8 cellular contexts compared by ENCODE assay signal in the genomic region with DNA sequence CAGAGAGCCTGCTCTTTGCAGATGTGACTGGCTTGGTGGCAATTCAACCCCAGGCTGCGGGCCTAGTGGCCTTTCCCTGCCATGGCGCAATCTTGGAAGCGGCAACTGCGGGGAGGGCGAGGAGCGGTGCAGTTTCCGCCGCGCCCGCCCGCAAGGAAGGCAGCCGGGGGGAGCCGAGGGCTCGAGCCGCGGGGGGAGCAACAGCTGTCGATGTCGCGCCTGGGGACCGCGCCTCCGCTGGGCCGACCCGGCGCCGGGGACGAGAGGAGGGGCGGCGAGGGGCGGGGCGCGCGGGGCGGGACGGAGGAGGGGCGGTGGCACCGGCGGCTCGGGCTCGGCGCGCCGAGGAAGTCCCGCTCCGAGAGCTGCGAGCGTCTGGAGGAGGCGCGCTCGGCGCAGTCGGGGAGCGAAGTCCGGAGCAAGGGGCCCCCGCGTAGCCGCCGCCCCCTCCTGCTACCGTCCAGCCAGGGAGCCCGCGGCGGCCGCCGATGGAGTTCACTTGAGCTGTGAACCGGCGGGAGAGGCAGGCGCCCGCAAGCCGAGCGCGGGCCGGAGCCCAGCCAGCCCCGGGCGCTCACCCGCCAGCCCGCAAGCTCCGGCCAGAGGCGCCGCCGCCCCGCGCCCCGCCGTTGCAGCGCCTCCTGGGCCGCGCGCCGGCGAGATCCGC.
A peak's percentile ranks its signal among the peaks of the same experiment; 100 is the strongest.
DNase-seq lines count a peak whose midpoint lies in the region; ATAC-seq and TF ChIP-seq lines count a peak whose summit lies in the region.

No MANE protein-coding gene starts in this region.

- H3K36me3 Mint-ChIP-seq in Calu3 (ENCODE audit: insufficient read depth, unreplicated experiment): no peaks in the 10 kb centered on the region

- H3K4me1 ChIP-seq in KMS-11 (ENCODE audit: low read depth, poor library complexity, severe bottlenecking) (peaks cover 22% of the 10 kb centered on the region), SK-N-SH (ENCODE audit: control insufficient read depth in 1 of 2, insufficient read depth in 2 of 2, low read depth in 1 of 2, low read length in 1 of 2) (peaks cover 9 to 30% of the 10 kb centered on the region in 2 experiments; a peak in 3 of 4 replicates), skeletal muscle tissue (ENCODE audit: control insufficient read depth in 3 of 3, insufficient read depth in 3 of 3, low read length in 3 of 3) (peaks cover 20 to 24% (median 23%) of the 10 kb centered on the region in 3 donors)

- CTCF ChIA-PET in Calu3 (lab: Charles Lee): no interaction called here
- CTCF ChIA-PET in SK-N-SH (lab: Yijun Ruan, JAX): interaction anchor here (0.9 to 9.3 kb wide), 9 partner anchors 8 to 650 kb away, joined by 3 to 119 read pairs (median 6); no protein-coding TSS in a partner anchor

- H3K79me2 ChIP-seq in KMS-11 (ENCODE audit: insufficient read depth, low read depth) (peaks cover 42% of the 10 kb centered on the region), SK-N-SH (ENCODE audit: insufficient read depth) (peaks cover 42% of the 10 kb centered on the region)

- no peak for TF ChIP-seq RAD21 in SK-N-SH (IDR thresholded peaks at IDR 0.05; ENCODE audit: low read length)

- no TSS peak for BruUV-seq in Calu3 (replicated peaks; lab: Mats Ljungman, UMichigan)

- H3K4me3 ChIP-seq in KMS-11 (IDR thresholded peaks at IDR 0.05; ENCODE audit: insufficient read depth, low read depth, low read length) (no peak overlapping the region), SK-N-SH (ENCODE audit: low read depth in 2 of 2, low read length in 1 of 2) (peak overlapping the region; percentile 79 to 97), astrocyte of the cerebellum (ENCODE audit: low read depth, low read length) (peak overlapping the region; percentile 93), iPS-11a (ENCODE audit: low read depth, low read length) (peak overlapping the region; percentile 84), skeletal muscle tissue (ENCODE audit: low read length in 3 of 3) (peak overlapping the region; percentile 46 to 84 (median 67))

- intact Hi-C loops in Calu3 (cut with micrococcal nuclease; ENCODE audit: unreplicated experiment): no loop called here

- H3K27ac ChIP-seq in KMS-11 (peak overlapping the region; percentile 51), SK-N-SH (ENCODE audit: low read depth in 2 of 2, low read length in 1 of 2) (peak overlapping the region in 1 of 2 experiments; percentile 87; a peak in 2 of 4 replicates), skeletal muscle tissue (ENCODE audit: low read depth, low read length) (peak overlapping the region; percentile 90)

- H3K9me3 Mint-ChIP-seq in Calu3 (ENCODE audit: low read depth, unreplicated experiment): no peaks in the 10 kb centered on the region

- under 1% methylated on average over 43 of the region's 91 CpGs for WGBS in SK-N-SH (ENCODE audit: low lambda C conversion rate)

- H3K9ac ChIP-seq in KMS-11 (peak overlapping the region; percentile 98), SK-N-SH (peak overlapping the region; percentile 63; the same call in 1 of the 2 replicates), skeletal muscle tissue (ENCODE audit: low read depth in 1 of 3, low read length in 3 of 3) (peak overlapping the region; percentile 71 to 93 (median 71))

- no peaks in the 10 kb centered on the region for H3K27me3 ChIP-seq in KMS-11 (ENCODE audit: insufficient read depth, low read depth)
- H3K27me3 ChIP-seq in SK-N-SH (ENCODE audit: insufficient read depth): no peaks in the 10 kb centered on the region
- no peaks in the 10 kb centered on the region for H3K27me3 ChIP-seq in skeletal muscle tissue (ENCODE audit: control insufficient read depth in 3 of 3, insufficient read depth in 3 of 3, low read length in 3 of 3)

- peaks cover 4% of the 10 kb centered on the region; the same call in 1 of the 2 replicates for H3K36me3 ChIP-seq in KMS-11 (ENCODE audit: insufficient read depth)
- H3K36me3 ChIP-seq in SK-N-SH (replicated peaks in 1 of 2; ENCODE audit: control insufficient read depth in 1 of 2, insufficient read depth in 2 of 2, low read length in 1 of 2): peaks cover 2 to 10% of the 10 kb centered on the region in 2 experiments
- no peaks in the 10 kb centered on the region for H3K36me3 ChIP-seq in skeletal muscle tissue (ENCODE audit: control insufficient read depth in 3 of 3, insufficient read depth in 3 of 3, low read length in 3 of 3)

- in situ Hi-C loops in astrocyte of the cerebellum (cut with HindIII; ENCODE audit: low sequenced_read_pairs): loop anchor here (25.0 kb wide), 1 partner anchor 507 kb away; no protein-coding TSS in a partner anchor

- peak overlapping the region; percentile 62 for H3K4me2 ChIP-seq in KMS-11
- H3K4me2 ChIP-seq in SK-N-SH: peak overlapping the region; percentile 78; the same call in 1 of the 2 replicates

- H3K9me2 ChIP-seq in SK-N-SH: no peaks in the 10 kb centered on the region

- no peak for TF ChIP-seq CTCF in Calu3 (IDR thresholded peaks at IDR 0.05; ENCODE audit: unreplicated experiment)
- 0 out of 2 replicates have a peak, but pooled peaks have one; percentile 17 for TF ChIP-seq CTCF in KMS-11 (conservative IDR thresholded peaks at IDR 0.05; ENCODE audit: low read depth, low read length)
- TF ChIP-seq CTCF in SK-N-SH (IDR thresholded peaks at IDR 0.05): peak; percentile 42
- peak; percentile 22 for TF ChIP-seq CTCF in astrocyte of the cerebellum (IDR thresholded peaks at IDR 0.05; ENCODE audit: low read depth, low read length, missing control alignments)

- H3K4me3 Mint-ChIP-seq in Calu3 (ENCODE audit: low read depth, unreplicated experiment): peak overlapping the region; percentile 21

- DNase-seq in Calu3 (no peak), SK-N-SH (peak; percentile 96), astrocyte of the cerebellum (ENCODE audit: low read depth) (no peak)

- H3K27me3 Mint-ChIP-seq in Calu3 (ENCODE audit: unreplicated experiment): peaks cover 16% of the 10 kb centered on the region

- H2AFZ ChIP-seq in KMS-11 (ENCODE audit: low read depth) (peak overlapping the region; percentile 53), SK-N-SH (ENCODE audit: low read depth) (peak overlapping the region; percentile 66)

- peaks cover 6% of the 10 kb centered on the region; the same call in 1 of the 2 replicates for H4K20me1 ChIP-seq in KMS-11 (ENCODE audit: insufficient read depth)
- H4K20me1 ChIP-seq in SK-N-SH (ENCODE audit: insufficient read depth): peaks cover 22% of the 10 kb centered on the region

- H3F3A ChIP-seq in SK-N-SH (replicated peaks; ENCODE audit: insufficient read depth): peaks cover 5% of the 10 kb centered on the region

- no peaks in the 10 kb centered on the region for H3K4me1 Mint-ChIP-seq in Calu3 (ENCODE audit: low read depth, unreplicated experiment)

- no peak overlapping the region for H3K27ac Mint-ChIP-seq in Calu3 (ENCODE audit: unreplicated experiment)

- H3K9me3 ChIP-seq in SK-N-SH (no peaks in the 10 kb centered on the region), skeletal muscle tissue (ENCODE audit: control insufficient read depth in 3 of 3, low read length in 3 of 3) (no peaks in the 10 kb centered on the region)

- ATAC-seq in GM21367 (IDR thresholded peaks at IDR 0.05; ENCODE audit: unreplicated experiment): peak; percentile 49
- ATAC-seq in HG03045 (IDR thresholded peaks at IDR 0.05; ENCODE audit: unreplicated experiment): no peak

- POLR2A ChIA-PET in SK-N-SH (lab: Yijun Ruan, JAX): interaction anchor here (0.6 to 2.0 kb wide), 9 partner anchors 9 to 759 kb away, joined by 3 to 10 read pairs (median 4); no protein-coding TSS in a partner anchor

- TF ChIP-seq EP300 in SK-N-SH (IDR thresholded peaks at IDR 0.05; ENCODE audit: borderline replicate concordance in 1 of 2, low read depth in 1 of 2, low read length in 1 of 2): no peak; a peak in 2 of 4 replicates

TF ChIP-seq in SK-N-SH, 30 proteins besides CTCF, POLR2A, EP300 and RAD21 (continues in another document):
- peak; percentile 12 for TF ChIP-seq CHD2 (IDR thresholded peaks at IDR 0.05; ENCODE audit: low read length, partially characterized antibody)
- peak; percentile 54; the same call in 1 of the 2 replicates for TF ChIP-seq MAX (IDR thresholded peaks at IDR 0.05; ENCODE audit: low read depth)
- TF ChIP-seq TCF12 (IDR thresholded peaks at IDR 0.05): peak; percentile 33; the same call in 1 of the 2 replicates
- no peak for TF ChIP-seq RXRA (IDR thresholded peaks at IDR 0.05; ENCODE audit: borderline replicate concordance, low read depth)
- TF ChIP-seq MEF2A (IDR thresholded peaks at IDR 0.05; ENCODE audit: borderline replicate concordance, low read depth): no peak
- no peak for TF ChIP-seq RFX5 (IDR thresholded peaks at IDR 0.05; ENCODE audit: low read length)
- no peak for TF ChIP-seq FOXM1 (IDR thresholded peaks at IDR 0.05; ENCODE audit: low read depth)
- no peak; the same call in none of the 2 replicates for TF ChIP-seq MXI1 (IDR thresholded peaks at IDR 0.05; ENCODE audit: low read depth, low read length)
- no peak for TF ChIP-seq YY1 (IDR thresholded peaks at IDR 0.05; ENCODE audit: low read depth)
- no peak for TF ChIP-seq USF2 (IDR thresholded peaks at IDR 0.05; ENCODE audit: borderline replicate concordance, low read depth, low read length)
- no peak for TF ChIP-seq NFIC (IDR thresholded peaks at IDR 0.05; ENCODE audit: borderline replicate concordance)
- no peak for TF ChIP-seq ZBTB33 (IDR thresholded peaks at IDR 0.05; ENCODE audit: borderline replicate concordance, low read depth)
